Comparison of ENCODE assay signal across 8 cellular contexts in genomic region chr1:37476460-37477197, GRCh38. TPM values are rescaled to one million over a fixed set of nuclear protein-coding genes. Genes with fewer than 3 reads are reported as not detected.
DNase-seq lines count a peak whose midpoint lies in the region; ATAC-seq and TF ChIP-seq lines count a peak whose summit lies in the region.

No MANE protein-coding gene starts in this region.

- POLR2A ChIA-PET in CD4-positive, alpha-beta memory T cell (lab: Charles Lee; ENCODE audit: partially characterized antibody) = interaction anchor here (1.1 to 10.8 kb wide), 8 partner anchors 10 to 1550 kb away, joined by 4 to 229 read pairs (median 37); partner anchors contain the start of genes CDCA8, MEAF6, NDUFS5 and SNIP1

- H3K4me1 ChIP-seq in CD4-positive, alpha-beta memory T cell (ENCODE audit: insufficient read depth, low read length) = peaks cover 57% of the 10 kb centered on the region
- peaks cover 90% of the 10 kb centered on the region for H3K4me1 ChIP-seq in left ventricle myocardium inferior
- peaks cover 70% of the 10 kb centered on the region for H3K4me1 ChIP-seq in rectal smooth muscle tissue (ENCODE audit: control insufficient read depth, insufficient read depth, low read length)

- no peaks in the 10 kb centered on the region for H3K9me3 ChIP-seq in CD4-positive, alpha-beta memory T cell (ENCODE audit: control insufficient read depth in 1 of 2, low read length in 2 of 2)
- H3K9me3 ChIP-seq in left ventricle myocardium inferior (replicated peaks) = no peaks in the 10 kb centered on the region

- peak overlapping the region; percentile 96 for H3K27ac ChIP-seq in CD4-positive, alpha-beta memory T cell (ENCODE audit: low read depth, low read length)
- H3K27ac ChIP-seq in left ventricle myocardium inferior (replicated peaks) = peak overlapping the region; percentile 91
- H3K27ac ChIP-seq in rectal smooth muscle tissue (ENCODE audit: low read depth, low read length) = peak overlapping the region; percentile 92

- no peak for ATAC-seq in GM21576 (IDR thresholded peaks at IDR 0.05; ENCODE audit: unreplicated experiment)

- CTCF ChIA-PET in CD4-positive, alpha-beta memory T cell (lab: Charles Lee; ENCODE audit: partially characterized antibody) = interaction anchor here (1.3 to 10.6 kb wide), 5 partner anchors 11 to 38 kb away, joined by 3 to 219 read pairs (median 13); partner anchors contain the start of gene MEAF6

- TF ChIP-seq CTCF in left ventricle myocardium inferior (IDR thresholded peaks at IDR 0.05; ENCODE audit: borderline replicate concordance) = no peak

- peaks cover 32 to 74% (median 47%) of the 10 kb centered on the region in 4 donors for H3K4me1 Mint-ChIP-seq in CD4-positive, alpha-beta memory T cell
- H3K4me1 Mint-ChIP-seq in activated naive CD8-positive, alpha-beta T cell (ENCODE audit: low read depth) = peaks cover 50% of the 10 kb centered on the region

- peaks cover 36 to 71% of the 10 kb centered on the region in 2 donors for H3K36me3 Mint-ChIP-seq in CD4-positive, alpha-beta memory T cell
- peaks cover 22% of the 10 kb centered on the region for H3K36me3 Mint-ChIP-seq in activated naive CD8-positive, alpha-beta T cell

- H3K9me3 Mint-ChIP-seq in CD4-positive, alpha-beta memory T cell = peaks cover 0 to 3% (median 0%) of the 10 kb centered on the region in 8 donors
- H3K9me3 Mint-ChIP-seq in activated naive CD8-positive, alpha-beta T cell (ENCODE audit: low read depth) = no peaks in the 10 kb centered on the region

- peak overlapping the region; percentile 95 to 99 (median 97) for H3K4me3 Mint-ChIP-seq in CD4-positive, alpha-beta memory T cell
- peak overlapping the region; percentile 99 for H3K4me3 Mint-ChIP-seq in activated naive CD8-positive, alpha-beta T cell

- H3K36me3 ChIP-seq in CD4-positive, alpha-beta memory T cell (ENCODE audit: insufficient read depth, low read length) = peaks cover 42% of the 10 kb centered on the region
- peaks cover 38% of the 10 kb centered on the region for H3K36me3 ChIP-seq in left ventricle myocardium inferior
- H3K36me3 ChIP-seq in rectal smooth muscle tissue (ENCODE audit: control insufficient read depth, insufficient read depth, low read length) = peaks cover 24% of the 10 kb centered on the region

- intact Hi-C loops in CD4-positive, alpha-beta memory T cell (cut with micrococcal nuclease) = loop anchor here (5.0 kb wide), 2 partner anchors 331 to 1516 kb away; partner anchors contain the start of genes AKIRIN1, C1orf122 and YRDC
- intact Hi-C loops in left ventricle myocardium inferior (cut with micrococcal nuclease) = no loop called here

- H3K27me3 ChIP-seq in CD4-positive, alpha-beta memory T cell (ENCODE audit: insufficient read depth, low read length) = no peaks in the 10 kb centered on the region
- H3K27me3 ChIP-seq in left ventricle myocardium inferior (ENCODE audit: low read depth) (no peaks in the 10 kb centered on the region), rectal smooth muscle tissue (ENCODE audit: control insufficient read depth, insufficient read depth, low read length) (no peaks in the 10 kb centered on the region)

- H3K27ac Mint-ChIP-seq in CD4-positive, alpha-beta memory T cell = peak overlapping the region; percentile 97 to 100 (median 99)
- peak overlapping the region; percentile 98 for H3K27ac Mint-ChIP-seq in activated naive CD8-positive, alpha-beta T cell

- peak in 1 of 5 donors; percentile 38 for DNase-seq in CD4-positive, alpha-beta memory T cell
- DNase-seq in HS-27A (ENCODE audit: low read depth) (peak; percentile 85), left ventricle myocardium inferior (peak; percentile 56), NCI-H2107 (lab: John Stamatoyannopoulos, UW) (no peak), GM19238 (ENCODE audit: insufficient read length, low spot score) (no peak)

- peak overlapping the region; percentile 85 to 96 for H3K4me3 ChIP-seq in CD4-positive, alpha-beta memory T cell (ENCODE audit: low read length in 2 of 2)
- peak overlapping the region; percentile 83 for H3K4me3 ChIP-seq in left ventricle myocardium inferior
- H3K4me3 ChIP-seq in rectal smooth muscle tissue (ENCODE audit: low read length) = peak overlapping the region; percentile 92

- peaks cover 0 to 2% of the 10 kb centered on the region in 2 donors for H3K27me3 Mint-ChIP-seq in CD4-positive, alpha-beta memory T cell
- no peaks in the 10 kb centered on the region for H3K27me3 Mint-ChIP-seq in activated naive CD8-positive, alpha-beta T cell

- H3K9ac ChIP-seq in rectal smooth muscle tissue (ENCODE audit: low read length) = peak overlapping the region; percentile 89

RNA-seq across cellular contexts. Expression of gene ZC3H12A, which starts 2.2 kb away (rescaled TPM):
- total RNA-seq in CD4-positive, alpha-beta memory T cell = 10 to 100 TPM; 54.6 to 60.7 TPM
- polyA plus RNA-seq in CD4-positive, alpha-beta memory T cell = 10 to 100 TPM; 10.6 to 19.9 TPM
- 4.9 TPM for total RNA-seq in left ventricle myocardium inferior

RNA-seq across cellular contexts. Expression of gene MEAF6, which starts 37.9 kb away (rescaled TPM):
- 10 to 100 TPM; 97.9 to 98.2 TPM for total RNA-seq in CD4-positive, alpha-beta memory T cell
- polyA plus RNA-seq in CD4-positive, alpha-beta memory T cell = 100 to 1,000 TPM; 132 to 221 TPM
- total RNA-seq in left ventricle myocardium inferior = 34.1 TPM

Comparison
In these comparisons a context has a peak if more than half of its experiments do, and no peak if none do; other contexts are left out.
1. DNase-seq: peak in HS-27A (single experiment) and left ventricle myocardium inferior (single experiment); none in NCI-H2107 (single experiment) and GM19238 (single experiment).
2. Peak in every context shown above with its lines, with median percentiles within 50 percentile points of each other: H3K27ac ChIP-seq and H3K4me3 ChIP-seq.